Comparison of ENCODE assay signal across 20 cellular contexts in genomic region chr1:245332085-245332484, GRCh38.
DNase-seq lines count a peak whose midpoint lies in the region; ATAC-seq and TF ChIP-seq lines count a peak whose summit lies in the region.
"Had no signal": no experiment of that assay in that cellular context is flagged by ENCODE, and none has a peak within 500 bp of the region (broad histone marks: within the 10 kb centered on the region; RNA-seq: fewer than 3 reads in every experiment).

No MANE protein-coding gene starts in this region.

- H3K9me3 Mint-ChIP-seq in activated CD8-positive, alpha-beta T cell treated with anti-CD3 and anti-CD28 coated beads, Interleukin-2, amount 10 ng/mL, durations not matched to agents 7 days and 5 days (ENCODE audit: insufficient read depth) = peaks cover 4% of the 10 kb centered on the region
- no peaks in the 10 kb centered on the region for H3K9me3 Mint-ChIP-seq in activated naive CD8-positive, alpha-beta T cell treated with anti-CD3 and anti-CD28 coated beads, Interleukin-2, amount 50 U/mL, for 24 hours
- H3K9me3 Mint-ChIP-seq in stimulated activated naive CD8-positive, alpha-beta T cell treated with anti-CD3 and anti-CD28 coated beads, Interleukin-15, amount 100 ng/mL, for 72 hours = peaks cover 4 to 12% of the 10 kb centered on the region in 2 donors
- no peaks in the 10 kb centered on the region for H3K9me3 Mint-ChIP-seq in T-cell
- H3K9me3 Mint-ChIP-seq: H9, HFFc6 had no signal

- no peaks in the 10 kb centered on the region for H3K36me3 ChIP-seq in cardiac muscle cell
- H3K36me3 ChIP-seq: Peyer's patch had no signal

- CTCF ChIA-PET in activated CD8-positive, alpha-beta T cell treated with anti-CD3 and anti-CD28 coated beads, Interleukin-2, amount 10 ng/mL, durations not matched to agents 7 days and 5 days (lab: Charles Lee) = no interaction called here
- CTCF ChIA-PET in RWPE1 (lab: Yijun Ruan, JAX) (no interaction called here), T-cell (lab: Charles Lee) (no interaction called here)

- TF ChIP-seq CTCF in cardiac muscle cell (IDR thresholded peaks at IDR 0.05; ENCODE audit: low read depth, low read length) = no peak
- TF ChIP-seq CTCF in RWPE1 (conservative IDR thresholded peaks at IDR 0.05; ENCODE audit: low read depth) = no peak

- H3K4me1 ChIP-seq in cardiac muscle cell (ENCODE audit: low read depth) = peaks cover 56% of the 10 kb centered on the region
- H3K4me1 ChIP-seq: Peyer's patch had no signal

- H3K27me3 ChIP-seq in cardiac muscle cell = no peaks in the 10 kb centered on the region
- H3K27me3 ChIP-seq: Peyer's patch had no signal

- H3K4me3 ChIP-seq in cardiac muscle cell = no peak overlapping the region
- H3K4me3 ChIP-seq: Peyer's patch had no signal

- H3K27ac Mint-ChIP-seq in activated CD8-positive, alpha-beta T cell treated with anti-CD3 and anti-CD28 coated beads, Interleukin-2, amount 10 ng/mL, durations not matched to agents 7 days and 5 days = peak overlapping the region; percentile 73
- H3K27ac Mint-ChIP-seq in activated naive CD8-positive, alpha-beta T cell treated with anti-CD3 and anti-CD28 coated beads, Interleukin-2, amount 50 U/mL, for 24 hours = peak overlapping the region; percentile 21
- H3K27ac Mint-ChIP-seq in stimulated activated naive CD8-positive, alpha-beta T cell treated with anti-CD3 and anti-CD28 coated beads, Interleukin-15, amount 100 ng/mL, for 72 hours = no peak overlapping the region
- no peak overlapping the region for H3K27ac Mint-ChIP-seq in T-cell
- H3K27ac Mint-ChIP-seq: CD4-positive, CD25-positive, alpha-beta regulatory T cell; H9; HFFc6; IgD-negative memory B cell had no signal

- ATAC-seq in Right ventricle myocardium inferior = no peak
- ATAC-seq in activated CD8-positive, alpha-beta T cell treated with anti-CD3 and anti-CD28 coated beads, Interleukin-2, amount 10 ng/mL, durations not matched to agents 7 days and 5 days = no peak
- peak; percentile 42 for ATAC-seq in activated naive CD8-positive, alpha-beta T cell treated with anti-CD3 and anti-CD28 coated beads, Interleukin-2, amount 50 U/mL, for 24 hours
- peak; percentile 55 for ATAC-seq in stimulated activated naive CD8-positive, alpha-beta T cell treated with anti-CD3 and anti-CD28 coated beads, Interleukin-15, amount 100 ng/mL, for 72 hours
- ATAC-seq in T-cell (replicated peaks in 1 of 4) = no peak

- no peaks in the 10 kb centered on the region for H3K27me3 Mint-ChIP-seq in activated CD8-positive, alpha-beta T cell treated with anti-CD3 and anti-CD28 coated beads, Interleukin-2, amount 10 ng/mL, durations not matched to agents 7 days and 5 days (ENCODE audit: low read depth)
- H3K27me3 Mint-ChIP-seq in activated naive CD8-positive, alpha-beta T cell treated with anti-CD3 and anti-CD28 coated beads, Interleukin-2, amount 50 U/mL, for 24 hours = peaks cover 14% of the 10 kb centered on the region
- peaks cover 25% of the 10 kb centered on the region for H3K27me3 Mint-ChIP-seq in stimulated activated naive CD8-positive, alpha-beta T cell treated with anti-CD3 and anti-CD28 coated beads, Interleukin-15, amount 100 ng/mL, for 72 hours
- H3K27me3 Mint-ChIP-seq in T-cell = peaks cover 0 to 5% of the 10 kb centered on the region in 2 donors

- no peaks in the 10 kb centered on the region for H3K36me3 Mint-ChIP-seq in activated CD8-positive, alpha-beta T cell treated with anti-CD3 and anti-CD28 coated beads, Interleukin-2, amount 10 ng/mL, durations not matched to agents 7 days and 5 days (ENCODE audit: low read depth)
- no peaks in the 10 kb centered on the region for H3K36me3 Mint-ChIP-seq in activated naive CD8-positive, alpha-beta T cell treated with anti-CD3 and anti-CD28 coated beads, Interleukin-2, amount 50 U/mL, for 24 hours (ENCODE audit: low read depth)
- H3K36me3 Mint-ChIP-seq in T-cell = no peaks in the 10 kb centered on the region
- H3K36me3 Mint-ChIP-seq: CD4-positive, CD25-positive, alpha-beta regulatory T cell had no signal

- POLR2A ChIA-PET in activated CD8-positive, alpha-beta T cell treated with anti-CD3 and anti-CD28 coated beads, Interleukin-2, amount 10 ng/mL, durations not matched to agents 7 days and 5 days (lab: Charles Lee) = no interaction called here
- POLR2A ChIA-PET in RWPE1 (lab: Yijun Ruan, JAX; ENCODE audit: low non-redundant PET) = no interaction called here
- POLR2A ChIA-PET in T-cell (lab: Charles Lee) = no interaction called here

- H3K4me1 Mint-ChIP-seq in activated CD8-positive, alpha-beta T cell treated with anti-CD3 and anti-CD28 coated beads, Interleukin-2, amount 10 ng/mL, durations not matched to agents 7 days and 5 days (ENCODE audit: low read depth) = peaks cover 18% of the 10 kb centered on the region
- peaks cover 28% of the 10 kb centered on the region for H3K4me1 Mint-ChIP-seq in activated naive CD8-positive, alpha-beta T cell treated with anti-CD3 and anti-CD28 coated beads, Interleukin-2, amount 50 U/mL, for 24 hours
- peaks cover 39% of the 10 kb centered on the region for H3K4me1 Mint-ChIP-seq in stimulated activated naive CD8-positive, alpha-beta T cell treated with anti-CD3 and anti-CD28 coated beads, Interleukin-15, amount 100 ng/mL, for 72 hours
- peaks cover 0 to 2% (median 0%) of the 10 kb centered on the region in 3 donors for H3K4me1 Mint-ChIP-seq in T-cell
- H3K4me1 Mint-ChIP-seq: CD4-positive, CD25-positive, alpha-beta regulatory T cell; IgD-negative memory B cell had no signal

- DNase-seq in cardiac muscle cell (ENCODE audit: low read depth in 1 of 2, low spot score in 1 of 2) (no peak), Right ventricle myocardium inferior (ENCODE audit: missing footprints) (no peak), RWPE1 (ENCODE audit: low spot score) (no peak), T-cell (no peak)
- no peak for DNase-seq in activated CD8-positive, alpha-beta T cell treated with anti-CD3 and anti-CD28 coated beads, Interleukin-2, amount 10 ng/mL, durations not matched to agents 7 days and 5 days
- no peak for DNase-seq in activated naive CD8-positive, alpha-beta T cell treated with anti-CD3 and anti-CD28 coated beads, Interleukin-2, amount 50 U/mL, for 24 hours
- peak in 1 of 2 donors; percentile 14 for DNase-seq in stimulated activated naive CD8-positive, alpha-beta T cell treated with anti-CD3 and anti-CD28 coated beads, Interleukin-15, amount 100 ng/mL, for 72 hours
- DNase-seq: CD4-positive, CD25-positive, alpha-beta regulatory T cell; DMS 273 treated with DMSO at 0.1 percent for 48 hours; DMS79 treated with DMSO at 0.1 percent for 48 hours; H9; HFFc6; Karpas-422; NCI-H1694; NCI-H2081 treated with DMSO at 0.1 percent for 48 hours; NCI-H2171 treated with DMSO at 0.1 percent for 48 hours; NCI-H524 treated with DMSO at 0.1 percent for 48 hours; Peyer's patch; Right ventricle myocardium superior had no signal

- intact Hi-C loops in Right ventricle myocardium inferior (cut with DNase I) = no loop called here

- H3K27ac ChIP-seq in cardiac muscle cell = peak overlapping the region; percentile 91
- H3K27ac ChIP-seq in RWPE1 = no peak overlapping the region
- H3K27ac ChIP-seq: Peyer's patch had no signal

- no peak overlapping the region for H3K4me3 Mint-ChIP-seq in activated CD8-positive, alpha-beta T cell treated with anti-CD3 and anti-CD28 coated beads, Interleukin-2, amount 10 ng/mL, durations not matched to agents 7 days and 5 days
- H3K4me3 Mint-ChIP-seq in activated naive CD8-positive, alpha-beta T cell treated with anti-CD3 and anti-CD28 coated beads, Interleukin-2, amount 50 U/mL, for 24 hours = no peak overlapping the region
- no peak overlapping the region for H3K4me3 Mint-ChIP-seq in stimulated activated naive CD8-positive, alpha-beta T cell treated with anti-CD3 and anti-CD28 coated beads, Interleukin-15, amount 100 ng/mL, for 72 hours
- H3K4me3 Mint-ChIP-seq in T-cell = no peak overlapping the region
- H3K4me3 Mint-ChIP-seq: CD4-positive, CD25-positive, alpha-beta regulatory T cell; H9; HFFc6; IgD-negative memory B cell had no signal

- no peaks in the 10 kb centered on the region for H3K9me3 ChIP-seq in cardiac muscle cell (ENCODE audit: low read depth)
- H3K9me3 ChIP-seq: Peyer's patch had no signal

Comparison
In these comparisons a context has a peak if more than half of its experiments do, and no peak if none do; other contexts are left out.
1. ATAC-seq: peak in activated naive CD8-positive, alpha-beta T cell treated with anti-CD3 and anti-CD28 coated beads, Interleukin-2, amount 50 U/mL, for 24 hours (single experiment) and stimulated activated naive CD8-positive, alpha-beta T cell treated with anti-CD3 and anti-CD28 coated beads, Interleukin-15, amount 100 ng/mL, for 72 hours (single experiment); none in Right ventricle myocardium inferior (single experiment), activated CD8-positive, alpha-beta T cell treated with anti-CD3 and anti-CD28 coated beads, Interleukin-2, amount 10 ng/mL, durations not matched to agents 7 days and 5 days (single experiment) and T-cell (0 of 4).
2. H3K27ac Mint-ChIP-seq: peak in activated CD8-positive, alpha-beta T cell treated with anti-CD3 and anti-CD28 coated beads, Interleukin-2, amount 10 ng/mL, durations not matched to agents 7 days and 5 days (single experiment) and activated naive CD8-positive, alpha-beta T cell treated with anti-CD3 and anti-CD28 coated beads, Interleukin-2, amount 50 U/mL, for 24 hours (single experiment); none in stimulated activated naive CD8-positive, alpha-beta T cell treated with anti-CD3 and anti-CD28 coated beads, Interleukin-15, amount 100 ng/mL, for 72 hours (0 of 2) and T-cell (0 of 2).